Comparison of ENCODE assay signal across 25 cellular contexts in genomic region chr18:49844903-49845302, GRCh38.
"Had no signal": no experiment of that assay in that cellular context is flagged by ENCODE, and none has a peak within 500 bp of the region (broad histone marks: within the 10 kb centered on the region; RNA-seq: fewer than 3 reads in every experiment).

No MANE protein-coding gene starts in this region.

- H3K27me3 ChIP-seq: left lung, ovary, right atrium auricular region, testis, thyroid gland, transverse colon, upper lobe of left lung, vagina had no signal

- H3K36me3 ChIP-seq: ovary, right atrium auricular region, vagina had no signal

- DNase-seq: kidney glomerular epithelial cell; left cardiac atrium; left lung; midbrain; mucosa of descending colon; naive thymus-derived CD4-positive, alpha-beta T cell; ovary; stimulated activated CD4-positive, alpha-beta T cell treated with anti-CD3 and anti-CD28 coated beads, Interleukin-12 subunit alpha, Interleukin-12 subunit beta, amount 100 ng/mL, for 4 hours; stimulated activated CD4-positive, alpha-beta T cell treated with anti-CD3 and anti-CD28 coated beads, Interleukin-15, amount 100 ng/mL, for 24 hours; stimulated activated CD4-positive, alpha-beta T cell treated with anti-CD3 and anti-CD28 coated beads, Interleukin-2, amount 100 ng/mL, for 24 hours; stimulated activated CD4-positive, alpha-beta T cell treated with anti-CD3 and anti-CD28 coated beads, Interleukin-4, amount 100 ng/mL, for 1 hour; stimulated activated naive B cell treated with anti-CD40 and anti-IgM and Interleukin-4, amounts not matched to agents 10 μg/mL and 1 μg/mL and 100 μg/mL, for 72 hours; stimulated activated naive CD8-positive, alpha-beta T cell treated with anti-CD3 and anti-CD28 coated beads, Interleukin-15, Interleukin-2, amounts not matched to agents 100 U/mL and 50 U/mL, for 24 hours; stomach; testis; thyroid gland; transverse colon; upper lobe of left lung had no signal

- H3K27ac Mint-ChIP-seq: memory B cell; naive thymus-derived CD4-positive, alpha-beta T cell; progenitor cell of endocrine pancreas; stimulated activated naive B cell treated with anti-CD40 and anti-IgM and Interleukin-4, amounts not matched to agents 10 μg/mL and 1 μg/mL and 100 μg/mL, for 72 hours had no signal

- ATAC-seq: left cardiac atrium; left lung; mucosa of descending colon; naive thymus-derived CD4-positive, alpha-beta T cell; natural killer cell treated with Interleukin-12 subunit alpha and Interleukin-12 subunit beta and Interleukin-15 and Interleukin-18, amount 100 ng/mL, for 72 hours; sciatic nerve; stimulated activated naive B cell treated with anti-CD40 and anti-IgM and Interleukin-4, amounts not matched to agents 10 μg/mL and 1 μg/mL and 100 μg/mL, for 72 hours; stimulated activated naive CD8-positive, alpha-beta T cell treated with anti-CD3 and anti-CD28 coated beads, Interleukin-15, Interleukin-2, amounts not matched to agents 100 U/mL and 50 U/mL, for 24 hours had no signal

- H3K36me3 Mint-ChIP-seq: natural killer cell treated with Interleukin-12 subunit alpha and Interleukin-12 subunit beta and Interleukin-15 and Interleukin-18, amount 100 ng/mL, for 72 hours; stimulated activated naive B cell treated with anti-CD40 and anti-IgM and Interleukin-4, amounts not matched to agents 10 μg/mL and 1 μg/mL and 100 μg/mL, for 72 hours had no signal

- H3K9me3 Mint-ChIP-seq: memory B cell; natural killer cell treated with Interleukin-12 subunit alpha and Interleukin-12 subunit beta and Interleukin-15 and Interleukin-18, amount 100 ng/mL, for 72 hours; stimulated activated naive B cell treated with anti-CD40 and anti-IgM and Interleukin-4, amounts not matched to agents 10 μg/mL and 1 μg/mL and 100 μg/mL, for 72 hours had no signal

- H3K4me1 Mint-ChIP-seq: memory B cell; stimulated activated naive B cell treated with anti-CD40 and anti-IgM and Interleukin-4, amounts not matched to agents 10 μg/mL and 1 μg/mL and 100 μg/mL, for 72 hours had no signal

- H3K4me3 ChIP-seq: left lung, mucosa of descending colon, ovary, right atrium auricular region, skin epidermis, stomach, testis, thyroid gland, transverse colon, upper lobe of left lung, vagina had no signal

- H3K27ac ChIP-seq: left lung, ovary, right atrium auricular region, skin epidermis, stomach, testis, thyroid gland, transverse colon, upper lobe of left lung, vagina had no signal

- H3K4me1 ChIP-seq: left lung, testis had no signal

- H3K9me3 ChIP-seq: left lung, mucosa of descending colon, ovary, right atrium auricular region, stomach, testis, thyroid gland, transverse colon, upper lobe of left lung, vagina had no signal

- H3K4me3 Mint-ChIP-seq: memory B cell; naive thymus-derived CD4-positive, alpha-beta T cell; natural killer cell treated with Interleukin-12 subunit alpha and Interleukin-12 subunit beta and Interleukin-15 and Interleukin-18, amount 100 ng/mL, for 72 hours; stimulated activated naive B cell treated with anti-CD40 and anti-IgM and Interleukin-4, amounts not matched to agents 10 μg/mL and 1 μg/mL and 100 μg/mL, for 72 hours had no signal

- H3K27me3 Mint-ChIP-seq: progenitor cell of endocrine pancreas had no signal
